Comparison of ENCODE assay signal across 1 cellular context in the genomic region with DNA sequence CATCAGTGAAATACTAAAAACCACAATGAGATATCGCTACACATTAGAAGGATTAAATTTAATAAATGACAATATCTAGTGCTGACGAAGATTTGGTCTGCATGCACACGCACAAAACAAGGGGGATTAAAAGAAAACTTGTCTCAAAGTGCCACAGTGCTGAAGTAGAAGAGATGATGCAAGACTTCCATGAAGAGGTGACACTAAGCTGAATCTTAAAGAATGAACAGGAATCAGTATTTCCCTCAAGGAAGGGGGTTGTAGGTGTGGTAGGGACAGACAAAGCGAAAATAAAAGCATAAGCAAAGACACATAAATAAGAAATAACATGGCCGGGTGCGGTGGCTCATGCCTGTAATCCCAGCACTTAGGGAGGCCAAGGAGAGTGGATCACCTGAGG.
TF ChIP-seq lines count a peak whose summit lies in the region.

No MANE protein-coding gene starts in this region.

TF ChIP-seq in H1, 55 proteins besides CTCF, POLR2A, EP300 and RAD21:
- TF ChIP-seq, protein P1, sequence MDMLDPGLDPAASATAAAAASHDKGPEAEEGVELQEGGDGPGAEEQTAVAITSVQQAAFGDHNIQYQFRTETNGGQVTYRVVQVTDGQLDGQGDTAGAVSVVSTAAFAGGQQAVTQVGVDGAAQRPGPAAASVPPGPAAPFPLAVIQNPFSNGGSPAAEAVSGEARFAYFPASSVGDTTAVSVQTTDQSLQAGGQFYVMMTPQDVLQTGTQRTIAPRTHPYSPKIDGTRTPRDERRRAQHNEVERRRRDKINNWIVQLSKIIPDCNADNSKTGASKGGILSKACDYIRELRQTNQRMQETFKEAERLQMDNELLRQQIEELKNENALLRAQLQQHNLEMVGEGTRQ (IDR thresholded peaks at IDR 0.05; ENCODE audit: low read length) = no peak
- TF ChIP-seq CEBPB (IDR thresholded peaks at IDR 0.05; ENCODE audit: low read depth, low read length) = peak; percentile 31; the same call in 1 of the 2 replicates
